In genomic region chr10:50987934-50988333, GRCh38 we compare ENCODE assay signal across 7 cellular contexts.
"Had no signal": no experiment of that assay in that cellular context is flagged by ENCODE, and none has a peak within 500 bp of the region (broad histone marks: within the 10 kb centered on the region; RNA-seq: fewer than 3 reads in every experiment).

No MANE protein-coding gene starts in this region.

- DNase-seq: H9 had no signal

- H3K36me3 Mint-ChIP-seq: IgD-negative memory B cell had no signal

- H3K4me3 ChIP-seq: GM23338 had no signal

- H3K27ac ChIP-seq: HL-60 had no signal

- H3K9me3 Mint-ChIP-seq: GM23338, H9 had no signal

- FAIRE-seq: H1, H54, HepG2 had no signal

- H3K27ac Mint-ChIP-seq: GM23338, H9, IgD-negative memory B cell had no signal

- H3K4me3 Mint-ChIP-seq: GM23338, H9, IgD-negative memory B cell had no signal

- ATAC-seq: GM23338, HepG2 had no signal
